In the genomic region with DNA sequence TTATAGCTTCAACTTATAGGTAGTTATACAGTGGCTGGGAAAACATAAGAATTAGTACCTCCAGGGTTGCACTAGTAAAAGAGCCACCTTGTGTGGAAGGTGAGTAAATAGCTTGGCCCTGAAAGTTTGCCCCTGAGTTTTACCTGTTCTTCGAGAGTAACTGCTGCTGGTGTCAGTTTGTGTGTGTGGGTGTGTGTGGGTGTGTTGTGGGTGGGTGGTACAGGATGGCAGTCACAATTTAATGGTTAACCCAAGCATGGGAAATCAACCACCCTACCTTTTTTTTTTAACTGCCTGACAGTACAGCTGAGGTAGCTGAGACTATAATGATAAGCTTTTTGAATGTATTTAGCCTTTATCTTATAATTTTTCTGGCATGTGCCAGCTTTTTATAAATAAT, we compare ENCODE assay signal across 21 cellular contexts.
DNase-seq lines count a peak whose midpoint lies in the region; ATAC-seq, FAIRE-seq and TF ChIP-seq lines count a peak whose summit lies in the region.
"Had no signal": no experiment of that assay in that cellular context is flagged by ENCODE, and none has a peak within 500 bp of the region (broad histone marks: within the 10 kb centered on the region; RNA-seq: fewer than 3 reads in every experiment).

No MANE protein-coding gene starts in this region.

- no peaks in the 10 kb centered on the region for H3K27me3 ChIP-seq in hepatocyte
- no peaks in the 10 kb centered on the region for H3K27me3 ChIP-seq in small intestine (ENCODE audit: control insufficient read depth in 2 of 2, insufficient read depth in 2 of 2, low read length in 2 of 2)
- H3K27me3 ChIP-seq: BLaER1 treated with 17β-estradiol and CSF1 and Interleukin-3, amounts not matched to agents 10 nM and 100 nM had no signal

- no peaks in the 10 kb centered on the region for H4K20me1 ChIP-seq in hepatocyte (ENCODE audit: insufficient read depth, poor library complexity, severe bottlenecking)
- H4K20me1 ChIP-seq: BLaER1 treated with 17β-estradiol and CSF1 and Interleukin-3, amounts not matched to agents 10 nM and 100 nM had no signal

- WGBS in hepatocyte (ENCODE audit: low lambda C conversion rate, missing lambda C conversion rate), result 52% methylated on average over 1 of the region's 1 CpG
- WGBS in small intestine, 3 donors, result 42 to 60% (median 43%) methylated on average over 1 of the region's 1 CpG

- ATAC-seq in mucosa of descending colon (peak; percentile 99), GM19328 (IDR thresholded peaks at IDR 0.05; ENCODE audit: unreplicated experiment) (no peak), GM21423 (IDR thresholded peaks at IDR 0.05; ENCODE audit: unreplicated experiment) (no peak)
- ATAC-seq: A549, HCT116 had no signal

- no peaks in the 10 kb centered on the region for H3K79me2 ChIP-seq in hepatocyte

- TF ChIP-seq CTCF in hepatocyte (IDR thresholded peaks at IDR 0.05; ENCODE audit: poor library complexity), result no peak
- TF ChIP-seq CTCF in mucosa of descending colon (IDR thresholded peaks at IDR 0.05), result no peak

- DNase-seq in HT-29 (ENCODE audit: low spot score), result peak; percentile 47
- peak; percentile 7 for DNase-seq in hepatocyte (ENCODE audit: low spot score)
- peak; percentile 44 to 82 (median 70) for DNase-seq in mucosa of descending colon
- peak; percentile 5 for DNase-seq in small intestine
- DNase-seq in NCI-H146 treated with DMSO at 0.1 percent for 48 hours (lab: John Stamatoyannopoulos, UW; ENCODE audit: unreplicated experiment), result no peak
- DNase-seq: AML-193; CD4-positive, alpha-beta T cell; MM.1S; NCI-H1694; NCI-H2081; NCI-H2227 treated with DMSO at 0.1 percent for 48 hours; NCI-H526 treated with DMSO at 0.1 percent for 48 hours; SHP77 had no signal

- no peak overlapping the region for H3K4me2 ChIP-seq in hepatocyte
- H3K4me2 ChIP-seq: A549; BLaER1 treated with 17β-estradiol and CSF1 and Interleukin-3, amounts not matched to agents 10 nM and 100 nM; KMS-11 had no signal

- no peaks in the 10 kb centered on the region for H3K9me3 ChIP-seq in hepatocyte (ENCODE audit: low read depth)
- H3K9me3 ChIP-seq in mucosa of descending colon, result no peaks in the 10 kb centered on the region
- H3K9me3 ChIP-seq in small intestine (ENCODE audit: control insufficient read depth, low read depth), result no peaks in the 10 kb centered on the region
- H3K9me3 ChIP-seq: A549; BLaER1 treated with 17β-estradiol and CSF1 and Interleukin-3, amounts not matched to agents 10 nM and 100 nM had no signal

- H3K9me2 ChIP-seq in hepatocyte (replicated peaks; ENCODE audit: insufficient read depth), result no peaks in the 10 kb centered on the region

- H3K4me3 ChIP-seq in hepatocyte (no peak overlapping the region), mucosa of descending colon (no peak overlapping the region), small intestine (ENCODE audit: low read depth in 1 of 2, low read length in 2 of 2) (no peak overlapping the region)
- H3K4me3 ChIP-seq: A549; BLaER1 treated with 17β-estradiol and CSF1 and Interleukin-3, amounts not matched to agents 10 nM and 100 nM had no signal

- no peak overlapping the region for H3K27ac ChIP-seq in hepatocyte
- no peak overlapping the region for H3K27ac ChIP-seq in small intestine (ENCODE audit: low read depth in 1 of 2, low read length in 1 of 2)
- H3K27ac ChIP-seq: A549; BLaER1 treated with 17β-estradiol and CSF1 and Interleukin-3, amounts not matched to agents 10 nM and 100 nM; KMS-11; RWPE1 had no signal

- H3K36me3 ChIP-seq in hepatocyte (replicated peaks; ENCODE audit: insufficient read depth, low read depth) (no peaks in the 10 kb centered on the region), mucosa of descending colon (ENCODE audit: low read depth) (no peaks in the 10 kb centered on the region), small intestine (ENCODE audit: control insufficient read depth in 2 of 2, insufficient read depth in 2 of 2, low read length in 2 of 2) (peaks cover 0 to 9% of the 10 kb centered on the region in 2 donors)

- H2AFZ ChIP-seq in hepatocyte, result no peak overlapping the region

- FAIRE-seq in small intestine (lab: Jason Lieb, UNC), result no peak
- FAIRE-seq: A549, D721Med had no signal

- H3K4me1 ChIP-seq in hepatocyte (ENCODE audit: insufficient read depth) (no peaks in the 10 kb centered on the region), mucosa of descending colon (ENCODE audit: low read depth) (peaks cover 7% of the 10 kb centered on the region), small intestine (ENCODE audit: control insufficient read depth in 2 of 2, insufficient read depth in 1 of 2, low read depth in 1 of 2, low read length in 1 of 2) (no peaks in the 10 kb centered on the region)
- H3K4me1 ChIP-seq: A549; BLaER1 treated with 17β-estradiol and CSF1 and Interleukin-3, amounts not matched to agents 10 nM and 100 nM had no signal

- intact Hi-C loops in mucosa of descending colon (cut with DNase I, micrococcal nuclease), result no loop called here
